ENCODE assay signal across 6 cellular contexts in genomic region chr20:1706887-1707286, GRCh38. TPM values are rescaled to one million over a fixed set of nuclear protein-coding genes. Genes with fewer than 3 reads are reported as not detected.
"Had no signal": no experiment of that assay in that cellular context is flagged by ENCODE, and none has a peak within 500 bp of the region (broad histone marks: within the 10 kb centered on the region; RNA-seq: fewer than 3 reads in every experiment).

No MANE protein-coding gene starts in this region.

RNA-seq across cellular contexts. Expression of gene SIRPG, which starts 49.3 kb away (rescaled TPM):
- total RNA-seq: GM23338, H1, H9, HT-29, IMR-90, K562 had no signal
- polyA plus RNA-seq: GM23338, IMR-90, K562 had no signal
